ENCODE assay signal across 14 cellular contexts in genomic region chr19:29268721-29269483, GRCh38.
"Had no signal": no experiment of that assay in that cellular context is flagged by ENCODE, and none has a peak within 500 bp of the region (broad histone marks: within the 10 kb centered on the region; RNA-seq: fewer than 3 reads in every experiment).

No MANE protein-coding gene starts in this region.

- H3K9ac ChIP-seq: parathyroid adenoma had no signal

- H2AFZ ChIP-seq: parathyroid adenoma had no signal

- ATAC-seq: activated CD8-positive, alpha-beta T cell treated with anti-CD3 and anti-CD28 coated beads, Interleukin-2, amount 10 ng/mL, durations not matched to agents 7 days and 5 days; effector memory CD8-positive, alpha-beta T cell; lower lobe of right lung; stimulated activated effector memory CD8-positive, alpha-beta T cell treated with anti-CD3 and anti-CD28 coated beads, Interleukin-12 subunit alpha, Interleukin-12 subunit beta, amount 100 ng/mL, for 72 hours had no signal

- H3K4me1 ChIP-seq: lower lobe of right lung, parathyroid adenoma, thyroid gland had no signal

- H3K9me3 ChIP-seq: lower lobe of right lung, thyroid gland had no signal

- DNase-seq: activated B cell treated with CpG ODN at 0.5 μM for 24 hours; activated CD4-positive, alpha-beta T cell treated with anti-CD3 and anti-CD28 coated beads, Interleukin-2, amount 10 ng/mL, durations not matched to agents 24 days and 14 days; activated CD8-positive, alpha-beta T cell treated with anti-CD3 and anti-CD28 coated beads, Interleukin-2, amount 10 ng/mL, durations not matched to agents 7 days and 5 days; activated naive CD4-positive, alpha-beta T cell treated with Interleukin-2 at 50 U/mL for 16 hours; activated T-cell treated with anti-CD3 and anti-CD28 coated beads for 4 hours; brain microvascular endothelial cell; cerebellar nuclear complex; effector memory CD8-positive, alpha-beta T cell; lower lobe of right lung; midbrain; T-helper 2 cell; thyroid gland had no signal

- H3K27ac ChIP-seq: brain microvascular endothelial cell, lower lobe of right lung, parathyroid adenoma, thyroid gland had no signal

- H3K27me3 ChIP-seq: brain microvascular endothelial cell, thyroid gland had no signal

- H3K4me3 ChIP-seq: lower lobe of right lung, thyroid gland had no signal

- H3K79me2 ChIP-seq: parathyroid adenoma had no signal

- H3K36me3 ChIP-seq: brain microvascular endothelial cell, lower lobe of right lung, thyroid gland had no signal
